Comparison of ENCODE assay signal across 12 cellular contexts in the genomic region with DNA sequence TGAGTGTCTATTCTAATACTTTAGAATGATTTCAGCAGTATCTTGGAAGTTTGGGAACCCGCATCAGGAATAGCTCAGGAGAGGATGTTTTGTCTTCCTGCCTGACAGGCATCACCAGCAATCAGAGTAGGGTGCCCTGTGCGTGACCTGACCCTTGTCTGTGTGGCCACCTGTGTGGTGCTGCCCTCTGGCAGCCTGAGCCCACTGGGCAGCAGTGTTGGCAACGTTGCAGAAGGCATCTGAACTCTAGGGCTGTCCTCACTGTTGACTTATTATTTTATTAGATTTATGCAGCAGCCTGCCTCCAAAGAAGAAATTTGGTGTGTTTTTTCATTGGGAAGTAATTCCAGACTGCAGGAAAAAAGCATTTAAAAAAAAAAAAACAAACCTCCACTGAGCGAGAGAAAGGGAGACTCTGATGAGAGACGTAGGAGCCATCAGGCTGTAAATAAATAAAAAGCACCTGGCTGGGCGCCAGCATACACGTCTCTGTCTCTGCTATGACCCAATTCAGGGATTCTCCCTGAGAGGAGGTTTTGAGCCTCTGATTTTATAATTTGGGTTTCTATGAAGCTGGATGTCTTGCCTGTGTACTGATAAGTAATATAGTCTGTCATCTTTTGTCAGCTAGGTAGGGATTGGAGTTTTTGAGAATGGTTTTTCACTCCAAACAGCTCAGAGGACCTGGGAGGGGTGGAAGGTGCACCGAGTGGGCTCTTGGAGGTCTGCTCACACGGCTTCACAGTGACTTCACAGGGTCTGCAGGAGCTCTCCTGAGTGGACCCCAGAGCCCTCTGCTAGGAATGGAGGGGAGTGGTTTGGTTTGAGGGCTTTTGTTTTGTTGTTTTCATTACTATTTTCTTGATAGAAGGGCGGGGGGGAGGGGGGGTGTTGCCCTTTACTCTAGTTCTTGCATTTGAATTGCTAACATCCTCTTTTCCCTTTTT. TPM values are rescaled to one million over a fixed set of nuclear protein-coding genes. Genes with fewer than 3 reads are reported as not detected.
DNase-seq lines count a peak whose midpoint lies in the region; ATAC-seq and TF ChIP-seq lines count a peak whose summit lies in the region.
"Had no signal": no experiment of that assay in that cellular context is flagged by ENCODE, and none has a peak within 500 bp of the region (broad histone marks: within the 10 kb centered on the region; RNA-seq: fewer than 3 reads in every experiment).

No MANE protein-coding gene starts in this region.

- peaks cover 27 to 77% (median 73%) of the 10 kb centered on the region in 4 donors for H3K36me3 ChIP-seq in stomach

- H3K4me3 ChIP-seq in fibroblast of mammary gland (ENCODE audit: control insufficient read depth, low read depth, low read length) (no peak overlapping the region), stomach (peak overlapping the region in 2 of 4 donors; percentile 9 to 37)

- H3K36me3 Mint-ChIP-seq in activated CD8-positive, alpha-beta memory T cell treated with anti-CD3 and anti-CD28 coated beads, Interleukin-2, amount 10 ng/mL, durations not matched to agents 7 days and 5 days, result peaks cover 27% of the 10 kb centered on the region

- peaks cover 8% of the 10 kb centered on the region for H3K4me1 Mint-ChIP-seq in activated CD8-positive, alpha-beta memory T cell treated with anti-CD3 and anti-CD28 coated beads, Interleukin-2, amount 10 ng/mL, durations not matched to agents 7 days and 5 days

- H3K4me1 ChIP-seq in stomach, result peaks cover 0 to 12% (median 5%) of the 10 kb centered on the region in 4 donors

- no peaks in the 10 kb centered on the region for H3K27me3 Mint-ChIP-seq in activated CD8-positive, alpha-beta memory T cell treated with anti-CD3 and anti-CD28 coated beads, Interleukin-2, amount 10 ng/mL, durations not matched to agents 7 days and 5 days
- H3K27me3 Mint-ChIP-seq: activated naive CD4-positive, alpha-beta T cell treated with anti-CD3 and anti-CD28 coated beads, Interleukin-2, amount 50 U/mL, for 24 hours; stimulated activated naive CD8-positive, alpha-beta T cell treated with anti-CD3 and anti-CD28 coated beads, Interleukin-15, Interleukin-2, amounts not matched to agents 100 ng/mL and 50 ng/mL, for 24 hours had no signal

- H3K4me3 Mint-ChIP-seq in activated CD8-positive, alpha-beta memory T cell treated with anti-CD3 and anti-CD28 coated beads, Interleukin-2, amount 10 ng/mL, durations not matched to agents 7 days and 5 days, result no peak overlapping the region
- H3K4me3 Mint-ChIP-seq: activated naive CD4-positive, alpha-beta T cell treated with anti-CD3 and anti-CD28 coated beads, Interleukin-2, amount 50 U/mL, for 24 hours; stimulated activated naive CD8-positive, alpha-beta T cell treated with anti-CD3 and anti-CD28 coated beads, Interleukin-15, Interleukin-2, amounts not matched to agents 100 ng/mL and 50 ng/mL, for 24 hours had no signal

- TF ChIP-seq POLR2A in stomach (IDR thresholded peaks at IDR 0.05), result no peak

- no peak for ATAC-seq in activated CD8-positive, alpha-beta memory T cell treated with anti-CD3 and anti-CD28 coated beads, Interleukin-2, amount 10 ng/mL, durations not matched to agents 7 days and 5 days
- ATAC-seq in GM21825 (IDR thresholded peaks at IDR 0.05; ENCODE audit: unreplicated experiment) (no peak), GM18502 (IDR thresholded peaks at IDR 0.05; ENCODE audit: poor library complexity, unreplicated experiment) (no peak), HG03175 (IDR thresholded peaks at IDR 0.05; ENCODE audit: unreplicated experiment) (no peak)
- ATAC-seq: left colon had no signal

- CTCF ChIA-PET in activated CD8-positive, alpha-beta memory T cell treated with anti-CD3 and anti-CD28 coated beads, Interleukin-2, amount 10 ng/mL, durations not matched to agents 7 days and 5 days (lab: Charles Lee), result no interaction called here

- no peaks in the 10 kb centered on the region for H3K9me3 ChIP-seq in stomach

- TF ChIP-seq EP300 in stomach (IDR thresholded peaks at IDR 0.05), result no peak

- H3K27ac Mint-ChIP-seq in activated CD8-positive, alpha-beta memory T cell treated with anti-CD3 and anti-CD28 coated beads, Interleukin-2, amount 10 ng/mL, durations not matched to agents 7 days and 5 days, result peak overlapping the region; percentile 75
- H3K27ac Mint-ChIP-seq: activated naive CD4-positive, alpha-beta T cell treated with anti-CD3 and anti-CD28 coated beads, Interleukin-2, amount 50 U/mL, for 24 hours; stimulated activated naive CD8-positive, alpha-beta T cell treated with anti-CD3 and anti-CD28 coated beads, Interleukin-15, Interleukin-2, amounts not matched to agents 100 ng/mL and 50 ng/mL, for 24 hours had no signal

- DNase-seq in activated CD8-positive, alpha-beta memory T cell treated with anti-CD3 and anti-CD28 coated beads, Interleukin-2, amount 10 ng/mL, durations not matched to agents 7 days and 5 days, result no peak
- no peak for DNase-seq in activated CD8-positive, alpha-beta memory T cell treated with anti-CD3 and anti-CD28 coated beads for 24 hours
- peak; percentile 20 for DNase-seq in NCI-H2196 treated with DMSO at 0.1 percent for 48 hours (lab: John Stamatoyannopoulos, UW; ENCODE audit: unreplicated experiment)
- DNase-seq in fibroblast of mammary gland (ENCODE audit: low read depth), result peak; percentile 29
- peak; percentile 44 for DNase-seq in stomach

- 63 to 77% (median 65%) methylated on average over 10 of the region's 10 CpGs for WGBS in stomach, 5 donors

- H3K9me3 Mint-ChIP-seq in activated CD8-positive, alpha-beta memory T cell treated with anti-CD3 and anti-CD28 coated beads, Interleukin-2, amount 10 ng/mL, durations not matched to agents 7 days and 5 days (ENCODE audit: low read depth), result no peaks in the 10 kb centered on the region
- H3K9me3 Mint-ChIP-seq: activated naive CD4-positive, alpha-beta T cell treated with anti-CD3 and anti-CD28 coated beads, Interleukin-2, amount 50 U/mL, for 24 hours; stimulated activated naive CD8-positive, alpha-beta T cell treated with anti-CD3 and anti-CD28 coated beads, Interleukin-15, Interleukin-2, amounts not matched to agents 100 ng/mL and 50 ng/mL, for 24 hours had no signal

- TF ChIP-seq CTCF in fibroblast of mammary gland (conservative IDR thresholded peaks at IDR 0.05; ENCODE audit: control insufficient read depth, insufficient read depth, low read depth, low read length), result no peak
- no peak for TF ChIP-seq CTCF in stomach (IDR thresholded peaks at IDR 0.05)

- H3K27me3 ChIP-seq in stomach, result no peaks in the 10 kb centered on the region

- peak overlapping the region in 2 of 5 donors; percentile 14 to 35 for H3K27ac ChIP-seq in stomach
- H3K27ac ChIP-seq: epithelial cell of prostate had no signal

- intact Hi-C loops in stomach (cut with DNase I; ENCODE audit: low total_unique reads), result no loop called here

RNA-seq across cellular contexts. Expression of a gene that starts 48.9 kb away (rescaled TPM):
- total RNA-seq in activated CD8-positive, alpha-beta memory T cell treated with anti-CD3 and anti-CD28 coated beads, Interleukin-2, amount 10 ng/mL, durations not matched to agents 7 days and 5 days, result 10 to 100 TPM; 76.8 to 80.0 TPM
- 1 to 10 TPM in 4 of 5 donors, not detected in 1; 1.2 to 3.5 (median 2.5) TPM for total RNA-seq in stomach
- polyA plus RNA-seq in stomach, result 1 to 10 TPM in 2 of 3 donors, under 1 TPM in 1; 0.85 to 1.6 (median 1.5) TPM

Comparison
In these comparisons a context has a peak if more than half of its experiments do, and no peak if none do; other contexts are left out.
1. DNase-seq: peak in NCI-H2196 treated with DMSO at 0.1 percent for 48 hours (single experiment), fibroblast of mammary gland (single experiment) and stomach (single experiment); none in activated CD8-positive, alpha-beta memory T cell treated with anti-CD3 and anti-CD28 coated beads, Interleukin-2, amount 10 ng/mL, durations not matched to agents 7 days and 5 days (single experiment) and activated CD8-positive, alpha-beta memory T cell treated with anti-CD3 and anti-CD28 coated beads for 24 hours (single experiment).
2. RNA of a gene that starts 48.9 kb away (total RNA-seq): 76.8 to 80.0 TPM in activated CD8-positive, alpha-beta memory T cell treated with anti-CD3 and anti-CD28 coated beads, Interleukin-2, amount 10 ng/mL, durations not matched to agents 7 days and 5 days; 1.2 to 3.5 TPM in stomach; every median in the first group is over 10 times any median in the second.